ENCODE assay signal across 4 cellular contexts in genomic region chr11:20555783-20556182, GRCh38. TPM values are rescaled to one million over a fixed set of nuclear protein-coding genes. Genes with fewer than 3 reads are reported as not detected.
"Had no signal": no experiment of that assay in that cellular context is flagged by ENCODE, and none has a peak within 500 bp of the region (broad histone marks: within the 10 kb centered on the region; RNA-seq: fewer than 3 reads in every experiment).

No MANE protein-coding gene starts in this region.

- DNase-seq: GDM1, GF-D8 had no signal

- H3K4me3 ChIP-seq: GM12878 had no signal

RNA-seq across cellular contexts. Expression of gene SLC6A5, which starts 43.6 kb away (rescaled TPM):
- total RNA-seq: G401, GM12878 had no signal
